In genomic region chr12:53738834-53739284, GRCh38 we compare ENCODE assay signal across 12 cellular contexts. TPM values are rescaled to one million over a fixed set of nuclear protein-coding genes. Genes with fewer than 3 reads are reported as not detected.
DNase-seq lines count a peak whose midpoint lies in the region; ATAC-seq and TF ChIP-seq lines count a peak whose summit lies in the region.
"Had no signal": no experiment of that assay in that cellular context is flagged by ENCODE, and none has a peak within 500 bp of the region (broad histone marks: within the 10 kb centered on the region; RNA-seq: fewer than 3 reads in every experiment).

No MANE protein-coding gene starts in this region.

- no peak overlapping the region for H3K27ac ChIP-seq in KMS-11
- H3K27ac ChIP-seq in endodermal cell (ENCODE audit: low read depth, low read length): no peak overlapping the region
- H3K27ac ChIP-seq in neural progenitor cell: no peak overlapping the region
- no peak overlapping the region for H3K27ac ChIP-seq in heart left ventricle

- H3K4me3 Mint-ChIP-seq in endodermal cell: peak overlapping the region; percentile 56
- H3K4me3 Mint-ChIP-seq in neural progenitor cell: peak overlapping the region; percentile 81

- H3K4me3 ChIP-seq in KMS-11 (IDR thresholded peaks at IDR 0.05; ENCODE audit: insufficient read depth, low read depth, low read length) (no peak overlapping the region), endodermal cell (ENCODE audit: low read length) (peak overlapping the region; percentile 80), neural progenitor cell (peak overlapping the region; percentile 48), heart left ventricle (no peak overlapping the region)

- H3K4me1 Mint-ChIP-seq in endodermal cell: peaks cover 13% of the 10 kb centered on the region
- peaks cover 31% of the 10 kb centered on the region for H3K4me1 Mint-ChIP-seq in neural progenitor cell

- peaks cover 5% of the 10 kb centered on the region for H3K27me3 Mint-ChIP-seq in endodermal cell (ENCODE audit: insufficient read depth)
- H3K27me3 Mint-ChIP-seq in neural progenitor cell (ENCODE audit: insufficient read depth, low read depth): peaks cover 44% of the 10 kb centered on the region

- H3K79me2 ChIP-seq in KMS-11 (ENCODE audit: insufficient read depth, low read depth) (no peaks in the 10 kb centered on the region), neural progenitor cell (ENCODE audit: low read depth) (no peaks in the 10 kb centered on the region)

- peak; percentile 55 for DNase-seq in NCI-H2171 treated with DMSO at 0.1 percent for 48 hours (lab: John Stamatoyannopoulos, UW)
- DNase-seq in NCI-H2171 (lab: John Stamatoyannopoulos, UW): no peak
- DNase-seq in endodermal cell: no peak
- no peak for DNase-seq in neural progenitor cell (ENCODE audit: low spot score)
- DNase-seq in heart left ventricle: no peak
- no peak for DNase-seq in AG08395 (ENCODE audit: low spot score)
- DNase-seq: 8988T; NCI-H1436 treated with DMSO at 0.1 percent for 48 hours; NK-92 treated with Interleukin-12 subunit alpha and Interleukin-12 subunit beta, amount 100 ng/mL, for 24 hours had no signal

- no peak for ATAC-seq in heart left ventricle
- ATAC-seq in HG03108 (IDR thresholded peaks at IDR 0.05; ENCODE audit: unreplicated experiment): no peak

- H3K9me3 Mint-ChIP-seq in endodermal cell (no peaks in the 10 kb centered on the region), neural progenitor cell (no peaks in the 10 kb centered on the region)

- H2AFZ ChIP-seq in KMS-11 (ENCODE audit: low read depth) (peak overlapping the region; percentile 30; the same call in 1 of the 2 replicates), neural progenitor cell (replicated peaks) (peak overlapping the region; percentile 70)

- H4K20me1 ChIP-seq in KMS-11 (ENCODE audit: insufficient read depth): no peaks in the 10 kb centered on the region
- peaks cover 7% of the 10 kb centered on the region for H4K20me1 ChIP-seq in neural progenitor cell (ENCODE audit: low read depth)

- H3K27ac Mint-ChIP-seq in endodermal cell (no peak overlapping the region), neural progenitor cell (no peak overlapping the region)

- intact Hi-C loops in heart left ventricle (cut with DNase I): no loop called here

- H3K4me2 ChIP-seq in KMS-11: peak overlapping the region; percentile 18; the same call in 1 of the 2 replicates
- peak overlapping the region; percentile 77 for H3K4me2 ChIP-seq in neural progenitor cell

- 6 to 9% methylated on average over 5 to 11 of the region's 11 CpGs for WGBS in endodermal cell (ENCODE audit: insufficient coverage in 1 of 2, insufficient read length in 1 of 2), 2 experiments
- WGBS in heart left ventricle, 4 donors: 16 to 25% (median 18%) methylated on average over 11 of the region's 11 CpGs

- H3K9ac ChIP-seq in KMS-11: no peak overlapping the region
- H3K9ac ChIP-seq in endodermal cell (ENCODE audit: extremely low read depth, low read length, poor library complexity, severe bottlenecking): no peak overlapping the region
- no peak overlapping the region for H3K9ac ChIP-seq in neural progenitor cell

- H3K4me1 ChIP-seq in KMS-11 (ENCODE audit: low read depth, poor library complexity, severe bottlenecking): peaks cover 7% of the 10 kb centered on the region
- no peaks in the 10 kb centered on the region for H3K4me1 ChIP-seq in endodermal cell (ENCODE audit: control insufficient read depth, insufficient read depth, low read length)
- peaks cover 34% of the 10 kb centered on the region for H3K4me1 ChIP-seq in neural progenitor cell
- H3K4me1 ChIP-seq in heart left ventricle: peaks cover 0 to 30% (median 11%) of the 10 kb centered on the region in 12 donors

- TF ChIP-seq POLR2A in heart left ventricle (IDR thresholded peaks at IDR 0.05): no peak

- peaks cover 33% of the 10 kb centered on the region for H3F3A ChIP-seq in neural progenitor cell (ENCODE audit: low read depth)

- TF ChIP-seq CTCF in KMS-11 (conservative IDR thresholded peaks at IDR 0.05; ENCODE audit: low read depth, low read length) (no peak), endodermal cell (conservative IDR thresholded peaks at IDR 0.05) (no peak), neural progenitor cell (IDR thresholded peaks at IDR 0.05) (no peak), heart left ventricle (IDR thresholded peaks at IDR 0.05) (no peak)

- H3K36me3 Mint-ChIP-seq in endodermal cell (ENCODE audit: low read depth) (no peaks in the 10 kb centered on the region), neural progenitor cell (no peaks in the 10 kb centered on the region)

- no peaks in the 10 kb centered on the region for H3K9me3 ChIP-seq in endodermal cell (ENCODE audit: control insufficient read depth, low read length)
- no peaks in the 10 kb centered on the region for H3K9me3 ChIP-seq in neural progenitor cell (ENCODE audit: low read depth)
- H3K9me3 ChIP-seq in heart left ventricle: no peaks in the 10 kb centered on the region

- H3K27me3 ChIP-seq in KMS-11 (ENCODE audit: insufficient read depth, low read depth): peaks cover 26% of the 10 kb centered on the region
- peaks cover 97% of the 10 kb centered on the region for H3K27me3 ChIP-seq in endodermal cell (ENCODE audit: control insufficient read depth, insufficient read depth, low read length, poor library complexity, severe bottlenecking)
- H3K27me3 ChIP-seq in neural progenitor cell: peaks cover 100% of the 10 kb centered on the region
- peaks cover 0 to 75% (median 41%) of the 10 kb centered on the region in 9 donors for H3K27me3 ChIP-seq in heart left ventricle

- H3K36me3 ChIP-seq in KMS-11 (ENCODE audit: insufficient read depth): no peaks in the 10 kb centered on the region
- no peaks in the 10 kb centered on the region for H3K36me3 ChIP-seq in endodermal cell (ENCODE audit: control insufficient read depth, insufficient read depth, low read length)
- H3K36me3 ChIP-seq in neural progenitor cell: no peaks in the 10 kb centered on the region
- H3K36me3 ChIP-seq in heart left ventricle: no peaks in the 10 kb centered on the region

RNA-seq across cellular contexts. Expression of gene CALCOCO1, which starts 11.6 kb away (rescaled TPM):
- total RNA-seq in endodermal cell (10 to 100 TPM; 41.4 to 45.7 TPM), neural progenitor cell (ENCODE audit: low replicate concordance) (25.3 and 46.0 TPM in 2 replicates), heart left ventricle (100 to 1,000 TPM; 183 to 352 (median 205) TPM)
- polyA plus RNA-seq in endodermal cell (2013, experiment 1 of 2): 72.2 TPM
- polyA plus RNA-seq in endodermal cell (2013, experiment 2 of 2): 59.0 TPM
- polyA plus RNA-seq in heart left ventricle: 100 to 1,000 TPM in 1 of 2 donors, 10 to 100 TPM in 1; 86.7 to 178 TPM

RNA-seq across cellular contexts. Expression of gene CISTR, which starts 12.9 kb away (rescaled TPM):
- not detected for total RNA-seq in endodermal cell
- not detected for polyA plus RNA-seq in endodermal cell (2013, experiment 1 of 2)
- not detected for polyA plus RNA-seq in endodermal cell (2013, experiment 2 of 2)
- not detected in 2 replicates for total RNA-seq in neural progenitor cell (ENCODE audit: low replicate concordance)
- 1 to 10 TPM in 7 of 9 donors, under 1 TPM in 1, not detected in 1; 0.68 to 4.4 (median 2.3) TPM for total RNA-seq in heart left ventricle
- polyA plus RNA-seq in heart left ventricle: 1 to 10 TPM in 1 of 2 donors, under 1 TPM in 1; 0.24 to 2.5 TPM
- total RNA-seq: T-helper 2 cell treated with Interferon-gamma antibody and Interleukin-4, amounts not matched to agents 100 ng/mL and 5 ng/mL, for 36 hours had no signal

Comparison
In these comparisons a context has a peak if more than half of its experiments do, and no peak if none do; other contexts are left out.
1. H3K4me3 ChIP-seq: peak in endodermal cell (single experiment) and neural progenitor cell (single experiment); none in KMS-11 (single experiment) and heart left ventricle (0 of 12).